In the genomic region with DNA sequence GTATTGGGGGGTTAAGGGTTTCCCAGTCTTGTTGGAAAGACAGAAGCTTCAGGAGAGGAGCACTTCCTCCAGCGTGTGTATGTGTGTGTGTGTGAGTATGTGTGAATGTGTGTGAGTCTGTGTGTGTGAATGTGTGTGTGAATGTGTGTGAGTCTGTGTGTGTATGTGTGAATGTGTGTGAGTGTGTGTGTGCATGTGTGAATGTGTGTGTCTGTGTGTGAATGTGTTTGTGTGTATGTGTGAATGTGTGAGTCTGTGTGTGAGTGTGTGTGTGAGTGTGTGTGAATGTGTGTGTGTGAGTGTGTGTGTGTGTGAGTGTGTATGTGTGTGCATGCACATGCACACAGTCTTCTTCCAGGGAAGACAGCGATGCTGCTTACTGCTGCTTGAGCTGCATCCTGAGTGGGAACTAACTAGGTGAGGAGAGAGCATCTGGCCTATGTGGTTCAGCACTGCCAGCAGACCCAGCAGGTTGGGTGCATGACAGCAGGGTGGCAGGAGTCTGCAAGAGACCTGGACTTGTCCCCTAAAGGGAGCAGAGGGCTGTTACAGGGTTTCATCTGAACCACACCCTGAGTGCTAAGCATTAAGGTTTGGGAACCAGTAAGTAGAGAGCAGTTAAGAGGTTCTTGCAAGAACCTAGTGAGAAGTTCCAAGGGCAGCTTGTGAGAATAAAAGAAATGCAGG, we compare ENCODE assay signal across 14 cellular contexts. TPM values are rescaled to one million over a fixed set of nuclear protein-coding genes. Genes with fewer than 3 reads are reported as not detected.
DNase-seq lines count a peak whose midpoint lies in the region; ATAC-seq and TF ChIP-seq lines count a peak whose summit lies in the region.
"Had no signal": no experiment of that assay in that cellular context is flagged by ENCODE, and none has a peak within 500 bp of the region (broad histone marks: within the 10 kb centered on the region; RNA-seq: fewer than 3 reads in every experiment).

No MANE protein-coding gene starts in this region.

- H3K27me3 ChIP-seq in CD8-positive, alpha-beta memory T cell (ENCODE audit: insufficient read depth, low read length, poor library complexity, severe bottlenecking): no peaks in the 10 kb centered on the region
- H3K27me3 ChIP-seq: MG63, suprapubic skin had no signal

- H3K27ac ChIP-seq in CD8-positive, alpha-beta memory T cell (ENCODE audit: low read depth, low read length): no peak overlapping the region
- H3K27ac ChIP-seq: HL-60, suprapubic skin had no signal

- peaks cover 82% of the 10 kb centered on the region for H3K4me1 ChIP-seq in CD8-positive, alpha-beta memory T cell (ENCODE audit: insufficient read depth, low read length)
- H3K4me1 ChIP-seq: suprapubic skin had no signal

- H3K9me3 ChIP-seq in CD8-positive, alpha-beta memory T cell (ENCODE audit: low read length): no peaks in the 10 kb centered on the region
- H3K9me3 ChIP-seq: MG63, suprapubic skin had no signal

- CTCF ChIA-PET in CD8-positive, alpha-beta memory T cell (lab: Charles Lee): interaction anchor here (0.8 to 1.5 kb wide), 2 partner anchors 33 to 81 kb away, joined by 3 to 4 read pairs; no protein-coding TSS in a partner anchor

- H3K27me3 Mint-ChIP-seq in CD8-positive, alpha-beta memory T cell: peaks cover 0 to 2% of the 10 kb centered on the region in 2 donors
- H3K27me3 Mint-ChIP-seq in activated naive CD8-positive, alpha-beta T cell treated with anti-CD3 and anti-CD28 coated beads, Interleukin-2, amount 50 U/mL, for 24 hours: no peaks in the 10 kb centered on the region
- no peaks in the 10 kb centered on the region for H3K27me3 Mint-ChIP-seq in natural killer cell treated with Interleukin-12 subunit alpha and Interleukin-12 subunit beta and Interleukin-15 and Interleukin-18, amount 100 ng/mL, for 72 hours

- peak overlapping the region in 4 of 7 donors; percentile 9 to 33 (median 16) for H3K4me3 Mint-ChIP-seq in CD8-positive, alpha-beta memory T cell
- H3K4me3 Mint-ChIP-seq in activated naive CD8-positive, alpha-beta T cell treated with anti-CD3 and anti-CD28 coated beads, Interleukin-2, amount 50 U/mL, for 24 hours: no peak overlapping the region
- H3K4me3 Mint-ChIP-seq in natural killer cell treated with Interleukin-12 subunit alpha and Interleukin-12 subunit beta and Interleukin-15 and Interleukin-18, amount 100 ng/mL, for 72 hours: no peak overlapping the region
- H3K4me3 Mint-ChIP-seq: dendritic cell treated with granulocyte-macrophage colony-stimulating factor and Interleukin-4, amounts not matched to agents 40 ng/mL and 50 ng/mL, for 4 days had no signal

- H3K36me3 ChIP-seq in CD8-positive, alpha-beta memory T cell (ENCODE audit: insufficient read depth, low read length): peaks cover 23% of the 10 kb centered on the region
- H3K36me3 ChIP-seq: MG63, suprapubic skin had no signal

- peak overlapping the region in 7 of 8 donors; percentile 0 to 65 (median 34) for H3K27ac Mint-ChIP-seq in CD8-positive, alpha-beta memory T cell
- H3K27ac Mint-ChIP-seq in activated naive CD8-positive, alpha-beta T cell treated with anti-CD3 and anti-CD28 coated beads, Interleukin-2, amount 50 U/mL, for 24 hours: peak overlapping the region; percentile 73
- peak overlapping the region; percentile 0 to 33 for H3K27ac Mint-ChIP-seq in natural killer cell treated with Interleukin-12 subunit alpha and Interleukin-12 subunit beta and Interleukin-15 and Interleukin-18, amount 100 ng/mL, for 72 hours
- H3K27ac Mint-ChIP-seq: dendritic cell treated with granulocyte-macrophage colony-stimulating factor and Interleukin-4, amounts not matched to agents 40 ng/mL and 50 ng/mL, for 4 days had no signal

- no peak for TF ChIP-seq POLR2A in NB4 (IDR thresholded peaks at IDR 0.05; ENCODE audit: extremely low read depth, insufficient read length)

- peaks cover 0 to 58% (median 12%) of the 10 kb centered on the region in 3 donors for H3K36me3 Mint-ChIP-seq in CD8-positive, alpha-beta memory T cell
- peaks cover 16% of the 10 kb centered on the region for H3K36me3 Mint-ChIP-seq in activated naive CD8-positive, alpha-beta T cell treated with anti-CD3 and anti-CD28 coated beads, Interleukin-2, amount 50 U/mL, for 24 hours (ENCODE audit: low read depth)
- H3K36me3 Mint-ChIP-seq in natural killer cell treated with Interleukin-12 subunit alpha and Interleukin-12 subunit beta and Interleukin-15 and Interleukin-18, amount 100 ng/mL, for 72 hours: no peaks in the 10 kb centered on the region

- ATAC-seq in activated naive CD8-positive, alpha-beta T cell treated with anti-CD3 and anti-CD28 coated beads, Interleukin-2, amount 50 U/mL, for 24 hours: peak; percentile 50
- ATAC-seq in natural killer cell treated with Interleukin-12 subunit alpha and Interleukin-12 subunit beta and Interleukin-15 and Interleukin-18, amount 100 ng/mL, for 72 hours: peak; percentile 19 to 30
- ATAC-seq in HG02610 (IDR thresholded peaks at IDR 0.05; ENCODE audit: unreplicated experiment) (no peak), GM19395 (IDR thresholded peaks at IDR 0.05; ENCODE audit: unreplicated experiment) (no peak)
- ATAC-seq: right cardiac atrium had no signal

- H3K9me3 Mint-ChIP-seq in CD8-positive, alpha-beta memory T cell: no peaks in the 10 kb centered on the region
- peaks cover 9% of the 10 kb centered on the region for H3K9me3 Mint-ChIP-seq in activated naive CD8-positive, alpha-beta T cell treated with anti-CD3 and anti-CD28 coated beads, Interleukin-2, amount 50 U/mL, for 24 hours
- H3K9me3 Mint-ChIP-seq in natural killer cell treated with Interleukin-12 subunit alpha and Interleukin-12 subunit beta and Interleukin-15 and Interleukin-18, amount 100 ng/mL, for 72 hours: no peaks in the 10 kb centered on the region
- H3K9me3 Mint-ChIP-seq: dendritic cell treated with granulocyte-macrophage colony-stimulating factor and Interleukin-4, amounts not matched to agents 40 ng/mL and 50 ng/mL, for 4 days had no signal

- no peak for TF ChIP-seq CTCF in NB4 (IDR thresholded peaks at IDR 0.05; ENCODE audit: low read depth, low read length)

- POLR2A ChIA-PET in CD8-positive, alpha-beta memory T cell (lab: Charles Lee): no interaction called here

- no peak for DNase-seq in CD8-positive, alpha-beta memory T cell
- DNase-seq in NB4 (ENCODE audit: low read depth) (peak; percentile 33), hypothalamus (lab: John Stamatoyannopoulos, UW) (no peak), head of caudate nucleus (no peak)
- no peak for DNase-seq in activated naive CD8-positive, alpha-beta T cell treated with anti-CD3 and anti-CD28 coated beads, Interleukin-2, amount 50 U/mL, for 24 hours
- DNase-seq in natural killer cell treated with Interleukin-12 subunit alpha and Interleukin-12 subunit beta and Interleukin-15 and Interleukin-18, amount 100 ng/mL, for 72 hours (ENCODE audit: low spot score): no peak
- DNase-seq: MG63, NCI-H510A, right cardiac atrium had no signal

- H3K4me1 Mint-ChIP-seq in CD8-positive, alpha-beta memory T cell: peaks cover 69 to 89% (median 79%) of the 10 kb centered on the region in 3 donors
- H3K4me1 Mint-ChIP-seq in activated naive CD8-positive, alpha-beta T cell treated with anti-CD3 and anti-CD28 coated beads, Interleukin-2, amount 50 U/mL, for 24 hours: peaks cover 95% of the 10 kb centered on the region
- H3K4me1 Mint-ChIP-seq in natural killer cell treated with Interleukin-12 subunit alpha and Interleukin-12 subunit beta and Interleukin-15 and Interleukin-18, amount 100 ng/mL, for 72 hours (ENCODE audit: low read depth in 2 of 2): peaks cover 47 to 58% of the 10 kb centered on the region in 2 donors

- H3K4me3 ChIP-seq in CD8-positive, alpha-beta memory T cell (ENCODE audit: low read length): no peak overlapping the region
- H3K4me3 ChIP-seq in NB4 (ENCODE audit: low read depth, low read length): no peak overlapping the region
- H3K4me3 ChIP-seq: MG63, suprapubic skin had no signal

- intact Hi-C loops in head of caudate nucleus (cut with DNase I): no loop called here

RNA-seq across cellular contexts. Expression of a gene that starts 22.7 kb away (rescaled TPM):
- total RNA-seq in CD8-positive, alpha-beta memory T cell: 100 to 1,000 TPM; 283 to 287 TPM
- 648 TPM for polyA plus RNA-seq in CD8-positive, alpha-beta memory T cell
- 100 to 1,000 TPM; 382 to 466 TPM for total RNA-seq in natural killer cell treated with Interleukin-12 subunit alpha and Interleukin-12 subunit beta and Interleukin-15 and Interleukin-18, amount 100 ng/mL, for 72 hours

RNA-seq across cellular contexts. Expression of a gene that starts 43.0 kb away (rescaled TPM):
- 10 to 100 TPM; 80.5 to 84.4 TPM for total RNA-seq in CD8-positive, alpha-beta memory T cell
- polyA plus RNA-seq in CD8-positive, alpha-beta memory T cell: 5.9 TPM
- total RNA-seq in natural killer cell treated with Interleukin-12 subunit alpha and Interleukin-12 subunit beta and Interleukin-15 and Interleukin-18, amount 100 ng/mL, for 72 hours: 10 to 100 TPM; 48.3 to 73.9 TPM

RNA-seq across cellular contexts. Expression of a gene that starts 43.4 kb away (rescaled TPM):
- total RNA-seq in CD8-positive, alpha-beta memory T cell: 10 to 100 TPM; 18.1 to 21.1 TPM
- polyA plus RNA-seq in CD8-positive, alpha-beta memory T cell: 5.3 TPM
- total RNA-seq in natural killer cell treated with Interleukin-12 subunit alpha and Interleukin-12 subunit beta and Interleukin-15 and Interleukin-18, amount 100 ng/mL, for 72 hours: 10 to 100 TPM; 25.5 to 33.0 TPM

Comparison
In these comparisons a context has a peak if more than half of its experiments do, and no peak if none do; other contexts are left out.
1. H3K27ac Mint-ChIP-seq: peak in every context shown above with its lines; median percentile 73 in activated naive CD8-positive, alpha-beta T cell treated with anti-CD3 and anti-CD28 coated beads, Interleukin-2, amount 50 U/mL, for 24 hours; 34 in CD8-positive, alpha-beta memory T cell; 16 in natural killer cell treated with Interleukin-12 subunit alpha and Interleukin-12 subunit beta and Interleukin-15 and Interleukin-18, amount 100 ng/mL, for 72 hours.
2. H3K4me3 Mint-ChIP-seq: peak in CD8-positive, alpha-beta memory T cell (4 of 7); none in activated naive CD8-positive, alpha-beta T cell treated with anti-CD3 and anti-CD28 coated beads, Interleukin-2, amount 50 U/mL, for 24 hours (single experiment) and natural killer cell treated with Interleukin-12 subunit alpha and Interleukin-12 subunit beta and Interleukin-15 and Interleukin-18, amount 100 ng/mL, for 72 hours (single experiment).
3. ATAC-seq: peak in activated naive CD8-positive, alpha-beta T cell treated with anti-CD3 and anti-CD28 coated beads, Interleukin-2, amount 50 U/mL, for 24 hours (single experiment) and natural killer cell treated with Interleukin-12 subunit alpha and Interleukin-12 subunit beta and Interleukin-15 and Interleukin-18, amount 100 ng/mL, for 72 hours (2 of 2); none in HG02610 (single experiment) and GM19395 (single experiment).